8 cellular contexts compared by ENCODE assay signal in the genomic region with DNA sequence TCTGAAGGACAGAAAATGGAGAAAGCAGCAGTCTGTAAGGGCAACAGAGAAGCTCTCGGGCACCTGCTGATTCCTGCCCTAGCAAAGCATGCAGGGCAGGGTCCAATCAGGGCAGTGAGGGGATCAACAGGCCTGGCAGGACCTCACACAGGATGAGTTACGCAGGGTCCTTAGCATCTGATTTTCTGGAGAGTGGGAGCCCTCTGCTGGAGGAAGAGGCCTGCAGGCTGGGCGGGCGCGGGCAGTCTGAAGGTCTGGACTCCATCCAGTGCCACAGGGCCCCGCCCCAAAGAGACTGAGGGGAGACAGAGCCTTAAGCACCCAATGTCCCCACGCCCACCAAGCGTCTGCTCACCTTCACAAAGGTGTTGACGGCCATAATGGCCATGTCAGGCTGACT. TPM values are rescaled to one million over a fixed set of nuclear protein-coding genes. Genes with fewer than 3 reads are reported as not detected.
DNase-seq lines count a peak whose midpoint lies in the region; ATAC-seq, FAIRE-seq and TF ChIP-seq lines count a peak whose summit lies in the region.

No MANE protein-coding gene starts in this region.

- intact Hi-C loops in OCI-LY7 (cut with micrococcal nuclease; ENCODE audit: unreplicated experiment): no loop called here
- intact Hi-C loops in endothelial cell of umbilical vein (cut with micrococcal nuclease): loop anchor here (1.0 kb wide), 1 partner anchor 53 kb away; a partner anchor contains a TSS

- DNase-seq in Daoy (ENCODE audit: low read depth): peak; percentile 63
- DNase-seq in OCI-LY7 (ENCODE audit: low spot score): peak; percentile 37
- peak; percentile 77 for DNase-seq in endothelial cell of umbilical vein (ENCODE audit: low read depth, low spot score)
- no peak for DNase-seq in NCI-H1048 (lab: John Stamatoyannopoulos, UW)
- no peak for DNase-seq in germinal center (ENCODE audit: low spot score)
- no peak for DNase-seq in occipital lobe (lab: John Stamatoyannopoulos, UW)

- H3K79me2 ChIP-seq in OCI-LY7 (ENCODE audit: insufficient read depth, low read depth, low read length): peaks cover 6% of the 10 kb centered on the region; the same call in 1 of the 2 replicates
- H3K79me2 ChIP-seq in endothelial cell of umbilical vein (ENCODE audit: control insufficient read depth, insufficient read depth, low read length): no peaks in the 10 kb centered on the region

- no peaks in the 10 kb centered on the region for H4K20me1 ChIP-seq in OCI-LY7 (ENCODE audit: insufficient read depth, low read length)
- no peaks in the 10 kb centered on the region for H4K20me1 ChIP-seq in endothelial cell of umbilical vein (replicated peaks; ENCODE audit: control insufficient read depth, extremely low read depth, insufficient read depth, low read length)

- no peaks in the 10 kb centered on the region for H3K9me1 ChIP-seq in endothelial cell of umbilical vein (replicated peaks; ENCODE audit: control insufficient read depth, extremely low read depth, insufficient read depth, low read length)

- peak; percentile 71 for TF ChIP-seq CTCF in OCI-LY7 (conservative IDR thresholded peaks at IDR 0.05; ENCODE audit: low read length)
- peak; percentile 63 to 87 for TF ChIP-seq CTCF in endothelial cell of umbilical vein (IDR thresholded peaks at IDR 0.05; ENCODE audit: extremely low read depth in 1 of 2, insufficient read depth in 1 of 2, low read depth in 1 of 2, low read length in 2 of 2)
- peak; percentile 60 to 68 (median 64) for TF ChIP-seq CTCF in nephron (IDR thresholded peaks at IDR 0.05; ENCODE audit: unreplicated experiment in 3 of 3)

- H3K4me1 Mint-ChIP-seq in nephron: no peaks in the 10 kb centered on the region

- POLR2A ChIA-PET in OCI-LY7 (lab: Charles Lee) (interaction anchor here (0.9 kb wide), 1 partner anchor 11 kb away, joined by 3 read pairs; no protein-coding TSS in a partner anchor), endothelial cell of umbilical vein (lab: Charles Lee) (no interaction called here)

- dilution Hi-C loops in endothelial cell of umbilical vein (cut with MboI; ENCODE audit: extremely low pct_ligation_motif_present, low sequenced_read_pairs): no loop called here

- H3K4me3 Mint-ChIP-seq in nephron: no peak overlapping the region

- H3K4me2 ChIP-seq in OCI-LY7 (ENCODE audit: low read length): no peak overlapping the region
- H3K4me2 ChIP-seq in endothelial cell of umbilical vein (ENCODE audit: insufficient read depth, low read length): no peak overlapping the region

- no peaks in the 10 kb centered on the region for H3K27me3 Mint-ChIP-seq in nephron (ENCODE audit: low read depth)

- H3K27ac Mint-ChIP-seq in nephron: no peak overlapping the region

- no peak overlapping the region for H3K9ac ChIP-seq in endothelial cell of umbilical vein (replicated peaks; ENCODE audit: extremely low read depth, insufficient read depth, low read length)

- no peak for ATAC-seq in GM18867 (IDR thresholded peaks at IDR 0.05; ENCODE audit: unreplicated experiment)

- no peaks in the 10 kb centered on the region for H3K9me3 Mint-ChIP-seq in nephron

- no TSS peak for BruUV-seq in OCI-LY7 (replicated peaks; lab: Mats Ljungman, UMichigan)
- BruUV-seq in endothelial cell of umbilical vein (replicated peaks; lab: Mats Ljungman, UMichigan): no TSS peak

- no peaks in the 10 kb centered on the region for H3K27me3 ChIP-seq in endothelial cell of umbilical vein (ENCODE audit: control insufficient read depth in 2 of 2, insufficient read depth in 2 of 2, low read length in 2 of 2)

- H3K36me3 ChIP-seq in OCI-LY7 (ENCODE audit: insufficient read depth, low read length) (peaks cover 87% of the 10 kb centered on the region), endothelial cell of umbilical vein (ENCODE audit: control insufficient read depth in 2 of 2, extremely low read depth in 1 of 2, insufficient read depth in 2 of 2, low read length in 2 of 2) (peaks cover 14 to 32% of the 10 kb centered on the region in 2 experiments)

- H3K4me3 ChIP-seq in OCI-LY7 (ENCODE audit: low read depth, low read length, poor library complexity, severe bottlenecking): no peak overlapping the region
- H3K4me3 ChIP-seq in endothelial cell of umbilical vein (replicated peaks in 1 of 3; ENCODE audit: insufficient read depth in 1 of 3, low read depth in 1 of 3, low read length in 3 of 3): no peak overlapping the region

- CTCF ChIA-PET in OCI-LY7 (lab: Charles Lee; ENCODE audit: unreplicated experiment): no interaction called here
- CTCF ChIA-PET in endothelial cell of umbilical vein (lab: Charles Lee): interaction anchor here (0.6 to 2.0 kb wide), 15 partner anchors 12 to 205 kb away, joined by 3 to 13 read pairs (median 4); a partner anchor contains a TSS

- H3K4me1 ChIP-seq in OCI-LY7 (ENCODE audit: insufficient read depth, low read length, poor library complexity, severe bottlenecking): peaks cover 18% of the 10 kb centered on the region
- H3K4me1 ChIP-seq in endothelial cell of umbilical vein (ENCODE audit: control insufficient read depth, extremely low read depth, insufficient read depth, low read length): peaks cover 10% of the 10 kb centered on the region

- H2AFZ ChIP-seq in OCI-LY7 (ENCODE audit: low read length) (no peak overlapping the region), endothelial cell of umbilical vein (ENCODE audit: low read depth, low read length) (no peak overlapping the region)

- H3K36me3 Mint-ChIP-seq in nephron (ENCODE audit: low read depth): peaks cover 23% of the 10 kb centered on the region

- H3K9me2 ChIP-seq in OCI-LY7 (ENCODE audit: insufficient read depth, low read length): no peaks in the 10 kb centered on the region

- no peak overlapping the region for H3K27ac ChIP-seq in OCI-LY7 (ENCODE audit: low read depth, low read length, poor library complexity, severe bottlenecking)
- no peak overlapping the region for H3K27ac ChIP-seq in endothelial cell of umbilical vein (ENCODE audit: insufficient read depth, low read depth, low read length)

- no peak for TF ChIP-seq POLR2A in endothelial cell of umbilical vein (IDR thresholded peaks at IDR 0.05; ENCODE audit: low read depth, low read length)

- peak; percentile 69 for FAIRE-seq in endothelial cell of umbilical vein (lab: Jason Lieb, UNC)

- H3K9me3 ChIP-seq in OCI-LY7 (ENCODE audit: low read length) (no peaks in the 10 kb centered on the region), endothelial cell of umbilical vein (replicated peaks; ENCODE audit: control insufficient read depth, insufficient read depth, low read length) (no peaks in the 10 kb centered on the region)

TF ChIP-seq in endothelial cell of umbilical vein, 7 proteins besides CTCF, POLR2A, EP300 and RAD21 (continues in another document):
- TF ChIP-seq, protein P1, sequence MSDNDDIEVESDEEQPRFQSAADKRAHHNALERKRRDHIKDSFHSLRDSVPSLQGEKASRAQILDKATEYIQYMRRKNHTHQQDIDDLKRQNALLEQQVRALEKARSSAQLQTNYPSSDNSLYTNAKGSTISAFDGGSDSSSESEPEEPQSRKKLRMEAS (IDR thresholded peaks at IDR 0.05; ENCODE audit: insufficient read depth, insufficient read length): no peak
- TF ChIP-seq GATA2 (IDR thresholded peaks at IDR 0.05; ENCODE audit: insufficient read depth, insufficient read length, low read depth, low read length) (no peak), MYC (IDR thresholded peaks at IDR 0.05; ENCODE audit: low read depth, low read length) (no peak), EZH2 (IDR thresholded peaks at IDR 0.05; ENCODE audit: borderline replicate concordance, low read depth, low read length, severe bottlenecking) (no peak), FOS (IDR thresholded peaks at IDR 0.05; ENCODE audit: borderline replicate concordance, insufficient read depth, low read length) (no peak), POLR2AphosphoS5 (IDR thresholded peaks at IDR 0.05; ENCODE audit: insufficient read depth, low read depth, low read length) (no peak)

RNA-seq across cellular contexts. Expression of a gene that starts 28.9 kb away (rescaled TPM):
- 57.8 and 62.6 TPM in 2 replicates for total RNA-seq in Daoy (2014; rRNA removed; shearing (Covaris generic))
- 84.6 and 111 TPM in 2 replicates for total RNA-seq in OCI-LY7 (2014; rRNA removed; shearing (Covaris generic))
- total RNA-seq in OCI-LY7 (2022) (156 and 162 TPM in 2 replicates), endothelial cell of umbilical vein (102 and 107 TPM in 2 replicates), occipital lobe (37.1 TPM)
- 131 and 188 TPM in 2 replicates for polyA plus RNA-seq in endothelial cell of umbilical vein
- 80.3 and 85.9 TPM in 2 replicates for polyA plus RNA-seq in endothelial cell of umbilical vein (2011; cell fraction: cytosol; rRNA removed)
- polyA plus RNA-seq in endothelial cell of umbilical vein (2011; cell fraction: nucleus; rRNA removed): 129 and 131 TPM in 2 replicates
- 84.9 and 85.8 TPM in 2 replicates for polyA plus RNA-seq in endothelial cell of umbilical vein (2012)
- 178 and 221 TPM in 2 replicates for polyA minus RNA-seq in endothelial cell of umbilical vein
- polyA minus RNA-seq in endothelial cell of umbilical vein (2011; cell fraction: cytosol; rRNA and poly(A)+ RNA removed): 46.8 TPM
- polyA minus RNA-seq in endothelial cell of umbilical vein (2011; cell fraction: nucleus; rRNA and poly(A)+ RNA removed): 73.2 and 80.7 TPM in 2 replicates

RNA-seq across cellular contexts. Expression of a gene that starts 44.0 kb away (rescaled TPM):
- total RNA-seq in Daoy (2014; rRNA removed; shearing (Covaris generic)): 0.11 and 0.39 TPM in 2 replicates
- total RNA-seq in OCI-LY7 (2014; rRNA removed; shearing (Covaris generic)): 2.7 and 5.2 TPM in 2 replicates
- total RNA-seq in OCI-LY7 (2022) (23.3 and 23.7 TPM in 2 replicates), endothelial cell of umbilical vein (1.3 and 1.9 TPM in 2 replicates), occipital lobe (15.0 TPM)
- polyA plus RNA-seq in endothelial cell of umbilical vein: 1.1 TPM in 2 replicates
- polyA plus RNA-seq in endothelial cell of umbilical vein (2011; cell fraction: cytosol; rRNA removed): 0.46 and 0.54 TPM in 2 replicates
- 3.4 and 3.6 TPM in 2 replicates for polyA plus RNA-seq in endothelial cell of umbilical vein (2011; cell fraction: nucleus; rRNA removed)
- polyA plus RNA-seq in endothelial cell of umbilical vein (2012): 0.23 and 1.4 TPM in 2 replicates
- 0.47 TPM in 1 of 2 replicates, not detected in the other for polyA minus RNA-seq in endothelial cell of umbilical vein
- polyA minus RNA-seq in endothelial cell of umbilical vein (2011; cell fraction: cytosol; rRNA and poly(A)+ RNA removed): not detected
- polyA minus RNA-seq in endothelial cell of umbilical vein (2011; cell fraction: nucleus; rRNA and poly(A)+ RNA removed): 0.96 TPM in 1 of 2 replicates, not detected in the other

RNA-seq across cellular contexts. Expression of a gene that starts 53.0 kb away (rescaled TPM):
- total RNA-seq in Daoy (2014; rRNA removed; shearing (Covaris generic)): 10.0 and 11.1 TPM in 2 replicates
- total RNA-seq in OCI-LY7 (2014; rRNA removed; shearing (Covaris generic)): not detected in 2 replicates
- total RNA-seq in OCI-LY7 (2022) (not detected in 2 replicates), endothelial cell of umbilical vein (42.1 and 44.0 TPM in 2 replicates), occipital lobe (7.3 TPM)
- 30.5 and 39.3 TPM in 2 replicates for polyA plus RNA-seq in endothelial cell of umbilical vein
- 19.9 and 27.5 TPM in 2 replicates for polyA plus RNA-seq in endothelial cell of umbilical vein (2011; cell fraction: cytosol; rRNA removed)
- 24.5 and 30.4 TPM in 2 replicates for polyA plus RNA-seq in endothelial cell of umbilical vein (2011; cell fraction: nucleus; rRNA removed)
- 24.5 and 34.1 TPM in 2 replicates for polyA plus RNA-seq in endothelial cell of umbilical vein (2012)
- 11.0 and 18.4 TPM in 2 replicates for polyA minus RNA-seq in endothelial cell of umbilical vein
- polyA minus RNA-seq in endothelial cell of umbilical vein (2011; cell fraction: cytosol; rRNA and poly(A)+ RNA removed): 11.4 TPM
- 13.3 and 16.6 TPM in 2 replicates for polyA minus RNA-seq in endothelial cell of umbilical vein (2011; cell fraction: nucleus; rRNA and poly(A)+ RNA removed)

Comparison
In these comparisons a context has a peak if more than half of its experiments do, and no peak if none do; other contexts are left out.
1. DNase-seq: peak in Daoy (single experiment), OCI-LY7 (single experiment) and endothelial cell of umbilical vein (single experiment); none in NCI-H1048 (single experiment), germinal center (single experiment) and occipital lobe (single experiment).
2. Peak in every context shown above with its lines, with median percentiles within 50 percentile points of each other: CTCF ChIP-seq.